ENCODE assay signal across 14 cellular contexts in the genomic region with DNA sequence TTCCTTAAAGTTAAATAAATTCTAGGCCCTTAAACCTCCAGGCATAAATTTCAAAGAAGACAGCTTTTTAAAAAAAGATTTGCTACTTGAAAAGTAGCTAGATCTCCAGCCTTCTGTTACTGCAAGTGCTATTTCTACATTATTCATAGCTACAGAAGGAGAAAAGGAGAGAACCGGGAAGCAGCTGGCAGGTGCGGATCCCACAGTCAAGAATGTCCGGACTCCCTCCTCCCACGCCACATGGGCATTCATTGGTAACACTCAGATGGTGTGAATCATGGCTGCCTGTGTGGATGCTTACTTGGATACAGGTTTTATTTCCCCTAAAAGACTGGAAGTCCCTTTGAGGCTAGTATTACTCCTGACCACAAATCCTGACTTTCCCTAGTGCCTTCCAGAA. TPM values are rescaled to one million over a fixed set of nuclear protein-coding genes. Genes with fewer than 3 reads are reported as not detected.
DNase-seq lines count a peak whose midpoint lies in the region; ATAC-seq and TF ChIP-seq lines count a peak whose summit lies in the region.
"Had no signal": no experiment of that assay in that cellular context is flagged by ENCODE, and none has a peak within 500 bp of the region (broad histone marks: within the 10 kb centered on the region; RNA-seq: fewer than 3 reads in every experiment).

No MANE protein-coding gene starts in this region.

- peaks cover 22 to 31% (median 23%) of the 10 kb centered on the region in 3 donors for H3K36me3 ChIP-seq in skeletal muscle tissue (ENCODE audit: control insufficient read depth in 3 of 3, insufficient read depth in 3 of 3, low read length in 3 of 3)

- H3K4me1 Mint-ChIP-seq in activated CD8-positive, alpha-beta T cell treated with anti-CD3 and anti-CD28 coated beads, Interleukin-2, amount 10 ng/mL, durations not matched to agents 7 days and 5 days (ENCODE audit: low read depth): peaks cover 26% of the 10 kb centered on the region
- peaks cover 11% of the 10 kb centered on the region for H3K4me1 Mint-ChIP-seq in activated CD8-positive, alpha-beta T cell treated with anti-CD3 and anti-CD28 coated beads for 36 hours (ENCODE audit: low read depth)

- no peak for DNase-seq in activated CD8-positive, alpha-beta T cell treated with anti-CD3 and anti-CD28 coated beads, Interleukin-2, amount 10 ng/mL, durations not matched to agents 7 days and 5 days
- DNase-seq in activated CD8-positive, alpha-beta T cell treated with anti-CD3 and anti-CD28 coated beads for 36 hours: no peak
- peak; percentile 83 for DNase-seq in astrocyte of the spinal cord (ENCODE audit: low read depth, low spot score)
- DNase-seq in kidney glomerular epithelial cell (lab: John Stamatoyannopoulos, UW): peak; percentile 81
- DNase-seq in glomerular visceral epithelial cell (ENCODE audit: extremely low spot score): no peak
- DNase-seq in NCI-H748 treated with DMSO at 0.1 percent for 48 hours (lab: John Stamatoyannopoulos, UW): no peak
- DNase-seq: aorta; effector memory CD8-positive, alpha-beta T cell; foreskin melanocyte; NCI-H1092 had no signal

- peaks cover 58% of the 10 kb centered on the region for H3K36me3 Mint-ChIP-seq in activated CD8-positive, alpha-beta T cell treated with anti-CD3 and anti-CD28 coated beads, Interleukin-2, amount 10 ng/mL, durations not matched to agents 7 days and 5 days (ENCODE audit: low read depth)
- peaks cover 29% of the 10 kb centered on the region for H3K36me3 Mint-ChIP-seq in activated CD8-positive, alpha-beta T cell treated with anti-CD3 and anti-CD28 coated beads for 36 hours (ENCODE audit: low read depth)

- no peak overlapping the region for H3K4me3 Mint-ChIP-seq in activated CD8-positive, alpha-beta T cell treated with anti-CD3 and anti-CD28 coated beads, Interleukin-2, amount 10 ng/mL, durations not matched to agents 7 days and 5 days
- no peak overlapping the region for H3K4me3 Mint-ChIP-seq in activated CD8-positive, alpha-beta T cell treated with anti-CD3 and anti-CD28 coated beads for 36 hours
- H3K4me3 Mint-ChIP-seq: effector memory CD8-positive, alpha-beta T cell; stimulated activated effector memory CD8-positive, alpha-beta T cell treated with anti-CD3 and anti-CD28 coated beads, Interleukin-12 subunit alpha, Interleukin-12 subunit beta, amount 100 ng/mL, for 72 hours had no signal

- CTCF ChIA-PET in activated CD8-positive, alpha-beta T cell treated with anti-CD3 and anti-CD28 coated beads, Interleukin-2, amount 10 ng/mL, durations not matched to agents 7 days and 5 days (lab: Charles Lee): interaction anchor here (1.0 to 1.1 kb wide), 4 partner anchors 10 to 177 kb away, joined by 3 to 6 read pairs (median 6); a partner anchor contains a TSS
- CTCF ChIA-PET in activated CD8-positive, alpha-beta T cell treated with anti-CD3 and anti-CD28 coated beads for 36 hours (lab: Charles Lee): interaction anchor here (1.0 to 1.4 kb wide), 7 partner anchors 9 to 133 kb away, joined by 3 to 5 read pairs (median 3); no protein-coding TSS in a partner anchor

- peak overlapping the region; percentile 9 for H3K27ac Mint-ChIP-seq in activated CD8-positive, alpha-beta T cell treated with anti-CD3 and anti-CD28 coated beads, Interleukin-2, amount 10 ng/mL, durations not matched to agents 7 days and 5 days
- no peak overlapping the region for H3K27ac Mint-ChIP-seq in activated CD8-positive, alpha-beta T cell treated with anti-CD3 and anti-CD28 coated beads for 36 hours
- H3K27ac Mint-ChIP-seq: stimulated activated effector memory CD8-positive, alpha-beta T cell treated with anti-CD3 and anti-CD28 coated beads, Interleukin-12 subunit alpha, Interleukin-12 subunit beta, amount 100 ng/mL, for 72 hours had no signal

- H3K4me1 ChIP-seq in skeletal muscle tissue (ENCODE audit: control insufficient read depth in 3 of 3, insufficient read depth in 3 of 3, low read length in 3 of 3): peaks cover 0 to 6% (median 5%) of the 10 kb centered on the region in 3 donors
- H3K4me1 ChIP-seq: vagina had no signal

- peak overlapping the region; percentile 9 for H3K27ac ChIP-seq in skeletal muscle tissue (ENCODE audit: low read depth, low read length)
- H3K27ac ChIP-seq: vagina had no signal

- no peaks in the 10 kb centered on the region for H3K9me3 Mint-ChIP-seq in activated CD8-positive, alpha-beta T cell treated with anti-CD3 and anti-CD28 coated beads, Interleukin-2, amount 10 ng/mL, durations not matched to agents 7 days and 5 days (ENCODE audit: insufficient read depth)
- H3K9me3 Mint-ChIP-seq in activated CD8-positive, alpha-beta T cell treated with anti-CD3 and anti-CD28 coated beads for 36 hours: no peaks in the 10 kb centered on the region
- H3K9me3 Mint-ChIP-seq: effector memory CD8-positive, alpha-beta T cell; stimulated activated effector memory CD8-positive, alpha-beta T cell treated with anti-CD3 and anti-CD28 coated beads, Interleukin-12 subunit alpha, Interleukin-12 subunit beta, amount 100 ng/mL, for 72 hours had no signal

- no peaks in the 10 kb centered on the region for H3K9me3 ChIP-seq in skeletal muscle tissue (ENCODE audit: control insufficient read depth in 3 of 3, low read length in 3 of 3)
- H3K9me3 ChIP-seq: vagina had no signal

- TF ChIP-seq CTCF in activated CD8-positive, alpha-beta T cell treated with anti-CD3 and anti-CD28 coated beads for 36 hours (IDR thresholded peaks at IDR 0.05): no peak
- TF ChIP-seq CTCF in astrocyte of the spinal cord (IDR thresholded peaks at IDR 0.05; ENCODE audit: low read depth, low read length): no peak

- intact Hi-C loops in activated CD8-positive, alpha-beta T cell treated with anti-CD3 and anti-CD28 coated beads for 36 hours (cut with micrococcal nuclease): no loop called here

- in situ Hi-C loops in astrocyte of the spinal cord (cut with HindIII; ENCODE audit: low sequenced_read_pairs): no loop called here

- POLR2A ChIA-PET in activated CD8-positive, alpha-beta T cell treated with anti-CD3 and anti-CD28 coated beads, Interleukin-2, amount 10 ng/mL, durations not matched to agents 7 days and 5 days (lab: Charles Lee): no interaction called here
- POLR2A ChIA-PET in activated CD8-positive, alpha-beta T cell treated with anti-CD3 and anti-CD28 coated beads for 36 hours (lab: Charles Lee): no interaction called here

- ATAC-seq in activated CD8-positive, alpha-beta T cell treated with anti-CD3 and anti-CD28 coated beads, Interleukin-2, amount 10 ng/mL, durations not matched to agents 7 days and 5 days: no peak
- ATAC-seq in activated CD8-positive, alpha-beta T cell treated with anti-CD3 and anti-CD28 coated beads for 36 hours: no peak
- ATAC-seq in GM21528 (IDR thresholded peaks at IDR 0.05; ENCODE audit: low FRiP score, unreplicated experiment): no peak
- ATAC-seq: stimulated activated effector memory CD8-positive, alpha-beta T cell treated with anti-CD3 and anti-CD28 coated beads, Interleukin-12 subunit alpha, Interleukin-12 subunit beta, amount 100 ng/mL, for 72 hours had no signal

- peak overlapping the region in 1 of 3 donors; percentile 14 for H3K9ac ChIP-seq in skeletal muscle tissue (ENCODE audit: low read depth in 1 of 3, low read length in 3 of 3)

- H3K4me3 ChIP-seq in astrocyte of the spinal cord (ENCODE audit: low read depth, low read length): no peak overlapping the region
- no peak overlapping the region for H3K4me3 ChIP-seq in skeletal muscle tissue (ENCODE audit: low read length in 3 of 3)
- H3K4me3 ChIP-seq: vagina had no signal

- H3K27me3 ChIP-seq in skeletal muscle tissue (ENCODE audit: control insufficient read depth in 3 of 3, insufficient read depth in 3 of 3, low read length in 3 of 3): no peaks in the 10 kb centered on the region
- H3K27me3 ChIP-seq: vagina had no signal

- no peaks in the 10 kb centered on the region for H3K27me3 Mint-ChIP-seq in activated CD8-positive, alpha-beta T cell treated with anti-CD3 and anti-CD28 coated beads, Interleukin-2, amount 10 ng/mL, durations not matched to agents 7 days and 5 days (ENCODE audit: low read depth)
- H3K27me3 Mint-ChIP-seq in activated CD8-positive, alpha-beta T cell treated with anti-CD3 and anti-CD28 coated beads for 36 hours: no peaks in the 10 kb centered on the region
- H3K27me3 Mint-ChIP-seq: effector memory CD8-positive, alpha-beta T cell had no signal

RNA-seq across cellular contexts. Expression of a gene that starts 39.5 kb away (rescaled TPM):
- total RNA-seq in activated CD8-positive, alpha-beta T cell treated with anti-CD3 and anti-CD28 coated beads, Interleukin-2, amount 10 ng/mL, durations not matched to agents 7 days and 5 days: 1 to 10 TPM; 6.3 to 8.8 TPM
- total RNA-seq in activated CD8-positive, alpha-beta T cell treated with anti-CD3 and anti-CD28 coated beads for 36 hours: 1 to 10 TPM in 1 of 2 experiments, under 1 TPM in 1; 0.99 to 1.2 TPM
- 20.4 TPM for total RNA-seq in skeletal muscle tissue

Comparison
In these comparisons a context has a peak if more than half of its experiments do, and no peak if none do; other contexts are left out.
1. DNase-seq: peak in astrocyte of the spinal cord (single experiment) and kidney glomerular epithelial cell (single experiment); none in activated CD8-positive, alpha-beta T cell treated with anti-CD3 and anti-CD28 coated beads, Interleukin-2, amount 10 ng/mL, durations not matched to agents 7 days and 5 days (single experiment), activated CD8-positive, alpha-beta T cell treated with anti-CD3 and anti-CD28 coated beads for 36 hours (single experiment), glomerular visceral epithelial cell (single experiment) and NCI-H748 treated with DMSO at 0.1 percent for 48 hours (single experiment).